Comparison of ENCODE assay signal across 8 cellular contexts in genomic region chr2:64819774-64820688, GRCh38.
DNase-seq lines count a peak whose midpoint lies in the region; ATAC-seq and TF ChIP-seq lines count a peak whose summit lies in the region.

No MANE protein-coding gene starts in this region.

- peak; percentile 87 for ATAC-seq in GM19438 (IDR thresholded peaks at IDR 0.05; ENCODE audit: low read depth, unreplicated experiment)
- peak; percentile 87 for ATAC-seq in HG03457 (IDR thresholded peaks at IDR 0.05; ENCODE audit: unreplicated experiment)

- H3K36me3 ChIP-seq in ACC112 (ENCODE audit: insufficient read depth, low read length) (no peaks in the 10 kb centered on the region), skeletal muscle tissue (ENCODE audit: control insufficient read depth in 3 of 3, insufficient read depth in 3 of 3, low read length in 3 of 3) (no peaks in the 10 kb centered on the region), H7 (replicated peaks; ENCODE audit: control insufficient read depth, insufficient read depth, low read length) (no peaks in the 10 kb centered on the region)

- CTCF ChIA-PET in HEK293T (lab: Yijun Ruan, JAX): interaction anchor here (0.6 kb wide), 1 partner anchor 18 kb away, joined by 4 read pairs; no protein-coding TSS in a partner anchor

- DNase-seq in activated T-cell treated with anti-CD3 and anti-CD28 coated beads for 48 hours (ENCODE audit: low read depth) (peak; percentile 27), H7 (no peak), HEK293T (ENCODE audit: extremely low spot score) (no peak), NCI-H526 treated with DMSO at 0.1 percent for 48 hours (lab: John Stamatoyannopoulos, UW) (no peak)

- H3K9ac ChIP-seq in skeletal muscle tissue (ENCODE audit: low read depth in 1 of 3, low read length in 3 of 3): no peak overlapping the region

- peaks cover 11% of the 10 kb centered on the region for H3K4me1 ChIP-seq in ACC112 (ENCODE audit: control insufficient read depth, insufficient read depth, low read length, unreplicated experiment)
- no peaks in the 10 kb centered on the region for H3K4me1 ChIP-seq in skeletal muscle tissue (ENCODE audit: control insufficient read depth in 3 of 3, insufficient read depth in 3 of 3, low read length in 3 of 3)

- H3K27me3 ChIP-seq in ACC112 (ENCODE audit: insufficient read depth, low read length) (no peaks in the 10 kb centered on the region), skeletal muscle tissue (ENCODE audit: control insufficient read depth in 3 of 3, insufficient read depth in 3 of 3, low read length in 3 of 3) (no peaks in the 10 kb centered on the region), H7 (ENCODE audit: control insufficient read depth, insufficient read depth, low read length) (no peaks in the 10 kb centered on the region; the same call in 1 of the 2 replicates)

- no peak overlapping the region for H3K27ac ChIP-seq in ACC112 (ENCODE audit: low read depth, low read length)
- H3K27ac ChIP-seq in skeletal muscle tissue (ENCODE audit: low read depth, low read length): peak overlapping the region; percentile 13

- H3K4me3 ChIP-seq in ACC112 (ENCODE audit: low read depth, low read length) (peak overlapping the region; percentile 34), skeletal muscle tissue (ENCODE audit: low read length in 3 of 3) (no peak overlapping the region), H7 (ENCODE audit: insufficient read depth, low read depth, low read length) (no peak overlapping the region)

- no peaks in the 10 kb centered on the region for H3K79me2 ChIP-seq in ACC112 (ENCODE audit: control insufficient read depth, insufficient read depth, low read length, unreplicated experiment)

- POLR2A ChIA-PET in HEK293T (lab: Yijun Ruan, JAX): interaction anchor here (1.3 kb wide), 1 partner anchor 68 kb away, joined by 4 read pairs; no protein-coding TSS in a partner anchor

- peak overlapping the region; percentile 84 for H2AFZ ChIP-seq in ACC112 (ENCODE audit: low read length, unreplicated experiment)

- H3K9me3 ChIP-seq in skeletal muscle tissue (ENCODE audit: control insufficient read depth in 3 of 3, low read length in 3 of 3): no peaks in the 10 kb centered on the region

TF ChIP-seq in HEK293T, 16 proteins besides CTCF, POLR2A, EP300 and RAD21:
- TF ChIP-seq BHLHE40 (IDR thresholded peaks at IDR 0.05; ENCODE audit: borderline replicate concordance) (no peak), L3MBTL2 (conservative IDR thresholded peaks at IDR 0.05) (no peak), SP1 (IDR thresholded peaks at IDR 0.05) (no peak), NFRKB (IDR thresholded peaks at IDR 0.05) (no peak), TARDBP (IDR thresholded peaks at IDR 0.05) (no peak), FOXK2 (IDR thresholded peaks at IDR 0.05) (no peak), CTBP1 (IDR thresholded peaks at IDR 0.05; ENCODE audit: borderline replicate concordance) (no peak), FOXA1 (IDR thresholded peaks at IDR 0.05) (no peak), ZNF384 (IDR thresholded peaks at IDR 0.05) (no peak)
